Comparison of ENCODE assay signal across 12 cellular contexts in the genomic region with DNA sequence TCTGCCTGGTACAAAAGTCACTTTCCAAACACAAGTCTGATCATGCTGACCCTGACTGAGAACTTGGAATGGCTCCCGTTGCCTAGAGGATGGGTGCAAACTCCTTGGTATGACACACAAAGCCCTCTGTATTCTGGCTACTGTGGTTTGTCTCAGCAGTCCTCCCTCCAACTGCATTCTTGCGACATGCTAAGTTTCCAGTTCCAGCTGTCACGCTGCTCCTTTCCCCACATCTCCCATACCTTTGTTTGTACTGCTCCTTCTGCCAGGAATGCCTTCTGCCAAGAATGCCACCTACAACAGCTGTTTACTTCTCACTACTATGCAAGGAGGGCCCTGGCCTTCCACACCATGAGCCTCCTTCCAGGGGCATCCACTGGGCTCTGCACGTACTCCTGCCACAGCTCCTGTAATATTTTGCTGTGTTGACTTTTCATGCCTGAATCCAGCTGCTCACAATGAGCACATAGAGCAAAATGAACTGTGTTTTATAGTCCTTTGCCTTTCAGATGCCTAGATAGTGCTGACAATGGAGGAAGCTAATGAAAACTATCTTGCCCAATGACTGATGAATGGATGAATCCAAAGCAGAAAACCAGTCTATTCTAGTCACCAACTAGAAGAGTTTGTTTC.
A peak's percentile ranks its signal among the peaks of the same experiment; 100 is the strongest.
DNase-seq lines count a peak whose midpoint lies in the region; ATAC-seq and TF ChIP-seq lines count a peak whose summit lies in the region.
"Had no signal": no experiment of that assay in that cellular context is flagged by ENCODE, and none has a peak within 500 bp of the region (broad histone marks: within the 10 kb centered on the region; RNA-seq: fewer than 3 reads in every experiment).

No MANE protein-coding gene starts in this region.

- TF ChIP-seq CTCF in RWPE1 (conservative IDR thresholded peaks at IDR 0.05; ENCODE audit: low read depth) (no peak), foreskin fibroblast (IDR thresholded peaks at IDR 0.05; ENCODE audit: low read depth, low read length) (no peak)

- CTCF ChIA-PET in RWPE1 (lab: Yijun Ruan, JAX): interaction anchor here (0.8 kb wide), 1 partner anchor 78 kb away, joined by 3 read pairs; no protein-coding TSS in a partner anchor

- intact Hi-C loops in sciatic nerve (cut with DNase I): no loop called here

- H3K4me3 ChIP-seq in foreskin fibroblast (ENCODE audit: low read depth in 1 of 2, low read length in 2 of 2): no peak overlapping the region
- H3K4me3 ChIP-seq: thoracic aorta had no signal

- H3K27ac ChIP-seq in RWPE1: peak overlapping the region; percentile 88
- H3K27ac ChIP-seq: thoracic aorta had no signal

- POLR2A ChIA-PET in RWPE1 (lab: Yijun Ruan, JAX; ENCODE audit: low non-redundant PET): no interaction called here

- DNase-seq in HCEC 1CT (peak; percentile 55), RWPE1 (ENCODE audit: low spot score) (peak; percentile 90), foreskin fibroblast (peak; percentile 86 to 87), sciatic nerve (ENCODE audit: low spot score) (no peak), NCI-H2227 (lab: John Stamatoyannopoulos, UW; ENCODE audit: unreplicated experiment) (no peak)
- DNase-seq in stimulated activated naive CD8-positive, alpha-beta T cell treated with anti-CD3 and anti-CD28 coated beads, Interleukin-15, Interleukin-2, amounts not matched to agents 100 U/mL and 50 U/mL, for 24 hours: no peak
- no peak for DNase-seq in activated CD4-positive, CD25-positive, alpha-beta regulatory T cell (lab: John Stamatoyannopoulos, UW)
- no peak for DNase-seq in stimulated activated CD8-positive, alpha-beta memory T cell treated with anti-CD3 and anti-CD28 coated beads, Interleukin-4, amount 100 ng/mL, for 48 hours
- DNase-seq: activated CD4-positive, alpha-beta T cell treated with anti-CD3 and anti-CD28 coated beads, Interleukin-2, amount 50 U/mL, for 1 hour; amniotic stem cell; GF-D8 had no signal

- ATAC-seq in sciatic nerve: peak; percentile 92
- ATAC-seq in stimulated activated naive CD8-positive, alpha-beta T cell treated with anti-CD3 and anti-CD28 coated beads, Interleukin-15, Interleukin-2, amounts not matched to agents 100 U/mL and 50 U/mL, for 24 hours: no peak

Comparison
In these comparisons a context has a peak if more than half of its experiments do, and no peak if none do; other contexts are left out.
1. DNase-seq: peak in HCEC 1CT (single experiment), RWPE1 (single experiment) and foreskin fibroblast (2 of 2); none in sciatic nerve (single experiment), stimulated activated naive CD8-positive, alpha-beta T cell treated with anti-CD3 and anti-CD28 coated beads, Interleukin-15, Interleukin-2, amounts not matched to agents 100 U/mL and 50 U/mL, for 24 hours (single experiment), activated CD4-positive, CD25-positive, alpha-beta regulatory T cell (0 of 4), stimulated activated CD8-positive, alpha-beta memory T cell treated with anti-CD3 and anti-CD28 coated beads, Interleukin-4, amount 100 ng/mL, for 48 hours (single experiment) and NCI-H2227 (single experiment).